In the genomic region with DNA sequence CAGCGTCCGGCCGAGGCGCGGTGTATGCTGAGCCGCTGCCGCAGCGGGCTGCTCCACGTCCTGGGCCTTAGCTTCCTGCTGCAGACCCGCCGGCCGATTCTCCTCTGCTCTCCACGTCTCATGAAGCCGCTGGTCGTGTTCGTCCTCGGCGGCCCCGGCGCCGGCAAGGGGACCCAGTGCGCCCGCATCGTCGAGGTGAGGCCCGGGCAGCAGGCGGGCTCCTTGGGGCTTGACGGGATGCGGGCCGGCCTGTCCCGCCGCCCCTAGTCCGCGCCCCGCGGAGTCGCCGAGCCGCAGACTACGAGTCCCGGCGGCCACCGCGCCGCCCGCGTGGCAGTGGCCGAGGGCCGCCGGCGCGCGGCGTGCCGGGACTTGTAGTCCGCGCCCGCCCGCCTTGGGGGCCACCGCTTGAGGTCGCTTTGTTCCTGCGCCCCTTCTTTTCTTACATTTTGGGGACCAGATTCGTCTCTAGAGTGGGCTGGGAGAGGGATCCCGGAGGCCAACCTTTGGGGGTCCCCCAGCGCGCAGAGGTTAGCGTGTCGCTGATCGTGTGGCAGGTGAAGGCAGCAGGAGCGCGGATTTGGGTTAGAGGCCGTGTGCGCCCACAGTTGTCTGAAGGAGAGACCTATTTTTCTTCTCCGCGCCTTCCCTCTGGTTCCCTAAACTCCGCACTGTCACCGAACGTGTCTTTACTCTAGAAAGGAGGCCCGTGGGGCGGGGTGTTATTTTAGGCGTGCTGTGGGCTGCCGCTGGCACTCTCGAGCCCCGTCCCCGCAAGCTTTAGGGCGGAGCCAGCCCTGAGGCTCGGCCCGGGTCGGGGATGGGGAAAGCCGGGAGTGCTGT, we compare ENCODE assay signal across 1 cellular context.
A peak's percentile ranks its signal among the peaks of the same experiment; 100 is the strongest.
TF ChIP-seq lines count a peak whose summit lies in the region.

No MANE protein-coding gene starts in this region.

TF ChIP-seq in HepG2, 621 proteins besides CTCF, POLR2A, EP300 and RAD21 (continued from another document and continues in another):
- TF ChIP-seq, protein P1, sequence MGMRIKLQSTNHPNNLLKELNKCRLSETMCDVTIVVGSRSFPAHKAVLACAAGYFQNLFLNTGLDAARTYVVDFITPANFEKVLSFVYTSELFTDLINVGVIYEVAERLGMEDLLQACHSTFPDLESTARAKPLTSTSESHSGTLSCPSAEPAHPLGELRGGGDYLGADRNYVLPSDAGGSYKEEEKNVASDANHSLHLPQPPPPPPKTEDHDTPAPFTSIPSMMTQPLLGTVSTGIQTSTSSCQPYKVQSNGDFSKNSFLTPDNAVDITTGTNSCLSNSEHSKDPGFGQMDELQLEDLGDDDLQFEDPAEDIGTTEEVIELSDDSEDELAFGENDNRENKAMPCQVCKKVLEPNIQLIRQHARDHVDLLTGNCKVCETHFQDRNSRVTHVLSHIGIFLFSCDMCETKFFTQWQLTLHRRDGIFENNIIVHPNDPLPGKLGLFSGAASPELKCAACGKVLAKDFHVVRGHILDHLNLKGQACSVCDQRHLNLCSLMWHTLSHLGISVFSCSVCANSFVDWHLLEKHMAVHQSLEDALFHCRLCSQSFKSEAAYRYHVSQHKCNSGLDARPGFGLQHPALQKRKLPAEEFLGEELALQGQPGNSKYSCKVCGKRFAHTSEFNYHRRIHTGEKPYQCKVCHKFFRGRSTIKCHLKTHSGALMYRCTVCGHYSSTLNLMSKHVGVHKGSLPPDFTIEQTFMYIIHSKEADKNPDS (CRISPR knock-in tag; IDR thresholded peaks at IDR 0.05), result no peak
- TF ChIP-seq HIVEP1 (CRISPR knock-in tag; IDR thresholded peaks at IDR 0.05) (no peak), PITX1 (CRISPR knock-in tag; IDR thresholded peaks at IDR 0.05) (peak; percentile 60; the same call in 1 of the 2 replicates), SP4 (CRISPR knock-in tag; IDR thresholded peaks at IDR 0.05) (peak; percentile 26; the same call in 1 of the 2 replicates), ZNF274 (CRISPR knock-in tag; IDR thresholded peaks at IDR 0.05) (peak; percentile 60; the same call in 1 of the 2 replicates), HCFC1 (IDR thresholded peaks at IDR 0.05; ENCODE audit: low read depth, low read length) (peak; percentile 89), POLR2G (IDR thresholded peaks at IDR 0.05; ENCODE audit: low read depth, low read length) (peak; percentile 94), ZNF709 (CRISPR knock-in tag; IDR thresholded peaks at IDR 0.05) (no peak), ZNF678 (CRISPR knock-in tag; IDR thresholded peaks at IDR 0.05) (no peak; the same call in 1 of the 2 replicates), ATF1 (CRISPR knock-in tag; IDR thresholded peaks at IDR 0.05) (0 out of 2 replicates have a peak, but pooled peaks have one; percentile 27), NFE2 (CRISPR knock-in tag; IDR thresholded peaks at IDR 0.05) (no peak), NR2F6 (IDR thresholded peaks at IDR 0.05) (peak; percentile 30; the same call in 1 of the 2 replicates), NR2F6 (CRISPR knock-in tag; IDR thresholded peaks at IDR 0.05) (no peak), PLRG1 (conservative IDR thresholded peaks at IDR 0.05) (no peak), NFKBIZ (CRISPR knock-in tag; IDR thresholded peaks at IDR 0.05) (no peak), ZNF558 (CRISPR knock-in tag; IDR thresholded peaks at IDR 0.05; ENCODE audit: borderline replicate concordance) (peak; percentile 75; the same call in 1 of the 2 replicates), NKX3-1 (CRISPR knock-in tag; IDR thresholded peaks at IDR 0.05) (peak; percentile 70; the same call in 1 of the 2 replicates), MZF1 (CRISPR knock-in tag; IDR thresholded peaks at IDR 0.05; ENCODE audit: borderline replicate concordance) (no peak), ZNF10 (CRISPR knock-in tag; IDR thresholded peaks at IDR 0.05; ENCODE audit: borderline replicate concordance, low read depth) (no peak), EED (CRISPR knock-in tag; IDR thresholded peaks at IDR 0.05) (no peak), SMYD3 (CRISPR knock-in tag; IDR thresholded peaks at IDR 0.05) (0 out of 2 replicates have a peak, but pooled peaks have one; percentile 27), ISX (CRISPR knock-in tag; conservative IDR thresholded peaks at IDR 0.05) (peak; percentile 65; the same call in 1 of the 2 replicates), FOXJ3 (CRISPR knock-in tag; IDR thresholded peaks at IDR 0.05; ENCODE audit: borderline replicate concordance) (peak; percentile 57), BRD4 (CRISPR knock-in tag; IDR thresholded peaks at IDR 0.05) (peak; percentile 87), XBP1 (CRISPR knock-in tag; IDR thresholded peaks at IDR 0.05) (0 out of 2 replicates have a peak, but pooled peaks have one; percentile 46), ZZZ3 (CRISPR knock-in tag; IDR thresholded peaks at IDR 0.05; ENCODE audit: borderline replicate concordance) (0 out of 2 replicates have a peak, but pooled peaks have one; percentile 21), ZNF326 (CRISPR knock-in tag; IDR thresholded peaks at IDR 0.05; ENCODE audit: borderline replicate concordance) (no peak), GABPA (IDR thresholded peaks at IDR 0.05; ENCODE audit: low read depth, low read length) (peak; percentile 20; the same call in 1 of the 2 replicates), GABPA (CRISPR knock-in tag; IDR thresholded peaks at IDR 0.05; ENCODE audit: low read depth) (0 out of 2 replicates have a peak, but pooled peaks have one; percentile 2), ZC3H13 (CRISPR knock-in tag; IDR thresholded peaks at IDR 0.05) (no peak), PAX8 (CRISPR knock-in tag; IDR thresholded peaks at IDR 0.05; ENCODE audit: borderline replicate concordance) (peak; percentile 86; the same call in 1 of the 2 replicates), KDM2A (CRISPR knock-in tag; IDR thresholded peaks at IDR 0.05; ENCODE audit: borderline replicate concordance, low read depth) (0 out of 2 replicates have a peak, but pooled peaks have one; percentile 7), KDM5A (IDR thresholded peaks at IDR 0.05; ENCODE audit: borderline replicate concordance, low read length) (peak; percentile 70; the same call in 1 of the 2 replicates), THAP11 (CRISPR knock-in tag; IDR thresholded peaks at IDR 0.05) (peak; percentile 96), ZNF75D (CRISPR knock-in tag; IDR thresholded peaks at IDR 0.05; ENCODE audit: borderline replicate concordance) (no peak), SNAPC2 (CRISPR knock-in tag; IDR thresholded peaks at IDR 0.05) (peak; percentile 64; the same call in 1 of the 2 replicates), RBFOX2 (IDR thresholded peaks at IDR 0.05; ENCODE audit: low read depth, low read length) (peak; percentile 87), CCDC6 (CRISPR knock-in tag; IDR thresholded peaks at IDR 0.05) (peak; percentile 47; the same call in 1 of the 2 replicates), ZFP82 (CRISPR knock-in tag; IDR thresholded peaks at IDR 0.05; ENCODE audit: borderline replicate concordance) (peak; percentile 81; the same call in 1 of the 2 replicates), STAG1 (CRISPR knock-in tag; IDR thresholded peaks at IDR 0.05) (0 out of 2 replicates have a peak, but pooled peaks have one; percentile 3)
- TF ChIP-seq, protein P2, sequence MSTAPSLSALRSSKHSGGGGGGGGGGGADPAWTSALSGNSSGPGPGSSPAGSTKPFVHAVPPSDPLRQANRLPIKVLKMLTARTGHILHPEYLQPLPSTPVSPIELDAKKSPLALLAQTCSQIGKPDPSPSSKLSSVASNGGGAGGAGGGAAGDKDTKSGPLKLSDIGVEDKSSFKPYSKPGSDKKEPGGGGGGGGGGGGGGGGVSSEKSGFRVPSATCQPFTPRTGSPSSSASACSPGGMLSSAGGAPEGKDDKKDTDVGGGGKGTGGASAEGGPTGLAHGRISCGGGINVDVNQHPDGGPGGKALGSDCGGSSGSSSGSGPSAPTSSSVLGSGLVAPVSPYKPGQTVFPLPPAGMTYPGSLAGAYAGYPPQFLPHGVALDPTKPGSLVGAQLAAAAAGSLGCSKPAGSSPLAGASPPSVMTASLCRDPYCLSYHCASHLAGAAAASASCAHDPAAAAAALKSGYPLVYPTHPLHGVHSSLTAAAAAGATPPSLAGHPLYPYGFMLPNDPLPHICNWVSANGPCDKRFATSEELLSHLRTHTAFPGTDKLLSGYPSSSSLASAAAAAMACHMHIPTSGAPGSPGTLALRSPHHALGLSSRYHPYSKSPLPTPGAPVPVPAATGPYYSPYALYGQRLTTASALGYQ (CRISPR knock-in tag; IDR thresholded peaks at IDR 0.05), result peak; percentile 47
- TF ChIP-seq, protein P3, sequence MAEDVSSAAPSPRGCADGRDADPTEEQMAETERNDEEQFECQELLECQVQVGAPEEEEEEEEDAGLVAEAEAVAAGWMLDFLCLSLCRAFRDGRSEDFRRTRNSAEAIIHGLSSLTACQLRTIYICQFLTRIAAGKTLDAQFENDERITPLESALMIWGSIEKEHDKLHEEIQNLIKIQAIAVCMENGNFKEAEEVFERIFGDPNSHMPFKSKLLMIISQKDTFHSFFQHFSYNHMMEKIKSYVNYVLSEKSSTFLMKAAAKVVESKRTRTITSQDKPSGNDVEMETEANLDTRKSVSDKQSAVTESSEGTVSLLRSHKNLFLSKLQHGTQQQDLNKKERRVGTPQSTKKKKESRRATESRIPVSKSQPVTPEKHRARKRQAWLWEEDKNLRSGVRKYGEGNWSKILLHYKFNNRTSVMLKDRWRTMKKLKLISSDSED (CRISPR knock-in tag; IDR thresholded peaks at IDR 0.05), result no peak
- TF ChIP-seq, protein P4, sequence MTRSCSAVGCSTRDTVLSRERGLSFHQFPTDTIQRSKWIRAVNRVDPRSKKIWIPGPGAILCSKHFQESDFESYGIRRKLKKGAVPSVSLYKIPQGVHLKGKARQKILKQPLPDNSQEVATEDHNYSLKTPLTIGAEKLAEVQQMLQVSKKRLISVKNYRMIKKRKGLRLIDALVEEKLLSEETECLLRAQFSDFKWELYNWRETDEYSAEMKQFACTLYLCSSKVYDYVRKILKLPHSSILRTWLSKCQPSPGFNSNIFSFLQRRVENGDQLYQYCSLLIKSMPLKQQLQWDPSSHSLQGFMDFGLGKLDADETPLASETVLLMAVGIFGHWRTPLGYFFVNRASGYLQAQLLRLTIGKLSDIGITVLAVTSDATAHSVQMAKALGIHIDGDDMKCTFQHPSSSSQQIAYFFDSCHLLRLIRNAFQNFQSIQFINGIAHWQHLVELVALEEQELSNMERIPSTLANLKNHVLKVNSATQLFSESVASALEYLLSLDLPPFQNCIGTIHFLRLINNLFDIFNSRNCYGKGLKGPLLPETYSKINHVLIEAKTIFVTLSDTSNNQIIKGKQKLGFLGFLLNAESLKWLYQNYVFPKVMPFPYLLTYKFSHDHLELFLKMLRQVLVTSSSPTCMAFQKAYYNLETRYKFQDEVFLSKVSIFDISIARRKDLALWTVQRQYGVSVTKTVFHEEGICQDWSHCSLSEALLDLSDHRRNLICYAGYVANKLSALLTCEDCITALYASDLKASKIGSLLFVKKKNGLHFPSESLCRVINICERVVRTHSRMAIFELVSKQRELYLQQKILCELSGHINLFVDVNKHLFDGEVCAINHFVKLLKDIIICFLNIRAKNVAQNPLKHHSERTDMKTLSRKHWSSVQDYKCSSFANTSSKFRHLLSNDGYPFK (CRISPR knock-in tag; IDR thresholded peaks at IDR 0.05; ENCODE audit: borderline replicate concordance), result no peak
- TF ChIP-seq, protein P5, sequence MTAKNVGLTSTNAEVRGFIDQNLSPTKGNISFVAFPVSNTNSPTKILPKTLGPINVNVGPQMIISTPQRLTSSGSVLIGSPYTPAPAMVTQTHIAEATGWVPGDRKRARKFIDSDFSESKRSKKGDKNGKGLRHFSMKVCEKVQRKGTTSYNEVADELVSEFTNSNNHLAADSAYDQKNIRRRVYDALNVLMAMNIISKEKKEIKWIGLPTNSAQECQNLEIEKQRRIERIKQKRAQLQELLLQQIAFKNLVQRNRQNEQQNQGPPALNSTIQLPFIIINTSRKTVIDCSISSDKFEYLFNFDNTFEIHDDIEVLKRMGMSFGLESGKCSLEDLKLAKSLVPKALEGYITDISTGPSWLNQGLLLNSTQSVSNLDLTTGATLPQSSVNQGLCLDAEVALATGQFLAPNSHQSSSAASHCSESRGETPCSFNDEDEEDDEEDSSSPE (CRISPR knock-in tag; IDR thresholded peaks at IDR 0.05), result peak; percentile 48; the same call in 1 of the 2 replicates
- TF ChIP-seq, protein P6, sequence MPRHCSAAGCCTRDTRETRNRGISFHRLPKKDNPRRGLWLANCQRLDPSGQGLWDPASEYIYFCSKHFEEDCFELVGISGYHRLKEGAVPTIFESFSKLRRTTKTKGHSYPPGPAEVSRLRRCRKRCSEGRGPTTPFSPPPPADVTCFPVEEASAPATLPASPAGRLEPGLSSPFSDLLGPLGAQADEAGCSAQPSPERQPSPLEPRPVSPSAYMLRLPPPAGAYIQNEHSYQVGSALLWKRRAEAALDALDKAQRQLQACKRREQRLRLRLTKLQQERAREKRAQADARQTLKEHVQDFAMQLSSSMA (CRISPR knock-in tag; IDR thresholded peaks at IDR 0.05), result no peak
- TF ChIP-seq, protein P7, sequence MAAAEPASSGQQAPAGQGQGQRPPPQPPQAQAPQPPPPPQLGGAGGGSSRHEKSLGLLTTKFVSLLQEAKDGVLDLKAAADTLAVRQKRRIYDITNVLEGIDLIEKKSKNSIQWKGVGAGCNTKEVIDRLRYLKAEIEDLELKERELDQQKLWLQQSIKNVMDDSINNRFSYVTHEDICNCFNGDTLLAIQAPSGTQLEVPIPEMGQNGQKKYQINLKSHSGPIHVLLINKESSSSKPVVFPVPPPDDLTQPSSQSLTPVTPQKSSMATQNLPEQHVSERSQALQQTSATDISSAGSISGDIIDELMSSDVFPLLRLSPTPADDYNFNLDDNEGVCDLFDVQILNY (CRISPR knock-in tag; conservative IDR thresholded peaks at IDR 0.05), result peak; percentile 44
- TF ChIP-seq, protein P8, sequence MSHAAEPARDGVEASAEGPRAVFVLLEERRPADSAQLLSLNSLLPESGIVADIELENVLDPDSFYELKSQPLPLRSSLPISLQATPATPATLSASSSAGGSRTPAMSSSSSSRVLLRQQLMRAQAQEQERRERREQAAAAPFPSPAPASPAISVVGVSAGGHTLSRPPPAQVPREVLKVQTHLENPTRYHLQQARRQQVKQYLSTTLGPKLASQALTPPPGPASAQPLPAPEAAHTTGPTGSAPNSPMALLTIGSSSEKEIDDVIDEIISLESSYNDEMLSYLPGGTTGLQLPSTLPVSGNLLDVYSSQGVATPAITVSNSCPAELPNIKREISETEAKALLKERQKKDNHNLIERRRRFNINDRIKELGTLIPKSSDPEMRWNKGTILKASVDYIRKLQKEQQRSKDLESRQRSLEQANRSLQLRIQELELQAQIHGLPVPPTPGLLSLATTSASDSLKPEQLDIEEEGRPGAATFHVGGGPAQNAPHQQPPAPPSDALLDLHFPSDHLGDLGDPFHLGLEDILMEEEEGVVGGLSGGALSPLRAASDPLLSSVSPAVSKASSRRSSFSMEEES (CRISPR knock-in tag; IDR thresholded peaks at IDR 0.05), result 0 out of 2 replicates have a peak, but pooled peaks have one; percentile 19
